ENCODE assay signal across 8 cellular contexts in the genomic region with DNA sequence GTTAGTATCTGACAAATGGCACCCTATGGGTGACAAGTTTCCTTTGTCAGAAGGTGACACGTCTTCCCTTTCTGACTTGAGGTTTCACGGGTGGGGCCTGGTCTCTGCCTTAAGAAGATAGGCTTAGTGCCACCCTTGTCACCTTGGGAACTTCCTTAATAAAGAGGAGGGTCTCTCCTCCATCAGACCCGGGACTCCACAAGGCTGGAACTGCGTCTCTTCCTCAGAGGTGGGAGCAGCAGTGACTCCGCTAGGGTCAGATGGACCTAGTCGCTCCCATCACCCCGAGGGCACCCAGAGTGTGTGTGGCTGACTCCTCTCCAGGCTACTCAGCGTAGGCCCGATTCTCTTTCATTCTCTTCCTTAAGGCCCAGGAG. TPM values are rescaled to one million over a fixed set of nuclear protein-coding genes. Genes with fewer than 3 reads are reported as not detected.
DNase-seq lines count a peak whose midpoint lies in the region; ATAC-seq and TF ChIP-seq lines count a peak whose summit lies in the region.

No MANE protein-coding gene starts in this region.

- H3K27ac ChIP-seq in Peyer's patch, result peak overlapping the region in 2 of 4 donors; percentile 45 to 91
- H3K27ac ChIP-seq in dorsolateral prefrontal cortex, result peak overlapping the region in 45 of 59 donors; percentile 11 to 90 (median 64)
- no peak overlapping the region for H3K27ac ChIP-seq in neural cell (ENCODE audit: low read length)

- no peaks in the 10 kb centered on the region for H3F3A ChIP-seq in neural cell (ENCODE audit: insufficient read depth, low read length, poor library complexity, severe bottlenecking)

- H3K4me3 ChIP-seq in Peyer's patch (peak overlapping the region; percentile 24 to 97 (median 88)), dorsolateral prefrontal cortex (peak overlapping the region; percentile 22 to 98 (median 86)), neural cell (ENCODE audit: low read length) (peak overlapping the region; percentile 69)

- no peak for TF ChIP-seq EP300 in neural cell (conservative IDR thresholded peaks at IDR 0.05; ENCODE audit: poor library complexity, severe bottlenecking)

- H3K4me2 ChIP-seq in neural cell (ENCODE audit: low read length), result no peak overlapping the region

- peak overlapping the region; percentile 80 for H2AFZ ChIP-seq in neural cell (ENCODE audit: low read depth, low read length)

- H4K20me1 ChIP-seq in neural cell (ENCODE audit: insufficient read depth), result no peaks in the 10 kb centered on the region

- no peak for TF ChIP-seq POLR2A in Peyer's patch (IDR thresholded peaks at IDR 0.05)

- no peak for TF ChIP-seq CTCF in Peyer's patch (IDR thresholded peaks at IDR 0.05)
- no peak for TF ChIP-seq CTCF in dorsolateral prefrontal cortex (IDR thresholded peaks at IDR 0.05 in 54 of 56, conservative IDR thresholded peaks at IDR 0.05 in 2 of 56; ENCODE audit: low read depth in 1 of 56, partially characterized antibody in 56 of 56)
- TF ChIP-seq CTCF in neural cell (IDR thresholded peaks at IDR 0.05; ENCODE audit: poor library complexity, severe bottlenecking), result no peak

- H3K79me2 ChIP-seq in neural cell (replicated peaks; ENCODE audit: insufficient read depth, low read length), result peaks cover 16% of the 10 kb centered on the region

- H3K9me3 ChIP-seq in Peyer's patch (no peaks in the 10 kb centered on the region), neural cell (ENCODE audit: low read length) (no peaks in the 10 kb centered on the region)

- no peaks in the 10 kb centered on the region for H3K27me3 ChIP-seq in Peyer's patch
- H3K27me3 ChIP-seq in dorsolateral prefrontal cortex, result no peaks in the 10 kb centered on the region
- H3K27me3 ChIP-seq in neural cell (ENCODE audit: insufficient read depth, low read depth, low read length), result no peaks in the 10 kb centered on the region

- H3K9me2 ChIP-seq in neural cell (ENCODE audit: insufficient read depth, low read length), result no peaks in the 10 kb centered on the region

- H3K9ac ChIP-seq in neural cell (ENCODE audit: low read length), result peak overlapping the region; percentile 39

- no peak for TF ChIP-seq RAD21 in neural cell (conservative IDR thresholded peaks at IDR 0.05)

- peaks cover 0 to 13% (median 6%) of the 10 kb centered on the region in 4 donors for H3K4me1 ChIP-seq in Peyer's patch

- H3K36me3 ChIP-seq in Peyer's patch (no peaks in the 10 kb centered on the region), neural cell (ENCODE audit: insufficient read depth, low read length) (no peaks in the 10 kb centered on the region)

- peak; percentile 51 for DNase-seq in DMS 273 (lab: John Stamatoyannopoulos, UW; ENCODE audit: unreplicated experiment)
- DNase-seq in DMS 273 treated with DMSO at 0.1 percent for 48 hours (lab: John Stamatoyannopoulos, UW), result no peak
- DNase-seq in Peyer's patch, result peak in 1 of 3 donors; percentile 48
- peak in 1 of 10 donors; percentile 43 for DNase-seq in dorsolateral prefrontal cortex
- no peak for DNase-seq in NCI-H128 (lab: John Stamatoyannopoulos, UW; ENCODE audit: unreplicated experiment)
- DNase-seq in stimulated activated naive CD4-positive, alpha-beta T cell treated with Interleukin-2 at 50 U/mL for 16 hours (lab: John Stamatoyannopoulos, UW), result no peak

- intact Hi-C loops in dorsolateral prefrontal cortex (cut with DNase I), result loop anchor here (5.0 kb wide), 1 partner anchor 76 kb away; the partner anchor contains the start of gene SLC9A1 (in 2 of the 2)

- ATAC-seq in HG03565 (IDR thresholded peaks at IDR 0.05; ENCODE audit: unreplicated experiment), result no peak

TF ChIP-seq in neural cell, 6 proteins besides CTCF, POLR2A, EP300 and RAD21:
- TF ChIP-seq TAF1 (IDR thresholded peaks at IDR 0.05; ENCODE audit: low read depth), result no peak
- no peak for TF ChIP-seq SMC3 (conservative IDR thresholded peaks at IDR 0.05; ENCODE audit: poor library complexity)
- TF ChIP-seq POLR2AphosphoS5 (IDR thresholded peaks at IDR 0.05), result no peak
- TF ChIP-seq MXI1 (conservative IDR thresholded peaks at IDR 0.05; ENCODE audit: poor library complexity, severe bottlenecking), result no peak
- TF ChIP-seq, protein P1, sequence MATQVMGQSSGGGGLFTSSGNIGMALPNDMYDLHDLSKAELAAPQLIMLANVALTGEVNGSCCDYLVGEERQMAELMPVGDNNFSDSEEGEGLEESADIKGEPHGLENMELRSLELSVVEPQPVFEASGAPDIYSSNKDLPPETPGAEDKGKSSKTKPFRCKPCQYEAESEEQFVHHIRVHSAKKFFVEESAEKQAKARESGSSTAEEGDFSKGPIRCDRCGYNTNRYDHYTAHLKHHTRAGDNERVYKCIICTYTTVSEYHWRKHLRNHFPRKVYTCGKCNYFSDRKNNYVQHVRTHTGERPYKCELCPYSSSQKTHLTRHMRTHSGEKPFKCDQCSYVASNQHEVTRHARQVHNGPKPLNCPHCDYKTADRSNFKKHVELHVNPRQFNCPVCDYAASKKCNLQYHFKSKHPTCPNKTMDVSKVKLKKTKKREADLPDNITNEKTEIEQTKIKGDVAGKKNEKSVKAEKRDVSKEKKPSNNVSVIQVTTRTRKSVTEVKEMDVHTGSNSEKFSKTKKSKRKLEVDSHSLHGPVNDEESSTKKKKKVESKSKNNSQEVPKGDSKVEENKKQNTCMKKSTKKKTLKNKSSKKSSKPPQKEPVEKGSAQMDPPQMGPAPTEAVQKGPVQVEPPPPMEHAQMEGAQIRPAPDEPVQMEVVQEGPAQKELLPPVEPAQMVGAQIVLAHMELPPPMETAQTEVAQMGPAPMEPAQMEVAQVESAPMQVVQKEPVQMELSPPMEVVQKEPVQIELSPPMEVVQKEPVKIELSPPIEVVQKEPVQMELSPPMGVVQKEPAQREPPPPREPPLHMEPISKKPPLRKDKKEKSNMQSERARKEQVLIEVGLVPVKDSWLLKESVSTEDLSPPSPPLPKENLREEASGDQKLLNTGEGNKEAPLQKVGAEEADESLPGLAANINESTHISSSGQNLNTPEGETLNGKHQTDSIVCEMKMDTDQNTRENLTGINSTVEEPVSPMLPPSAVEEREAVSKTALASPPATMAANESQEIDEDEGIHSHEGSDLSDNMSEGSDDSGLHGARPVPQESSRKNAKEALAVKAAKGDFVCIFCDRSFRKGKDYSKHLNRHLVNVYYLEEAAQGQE (IDR thresholded peaks at IDR 0.05; ENCODE audit: borderline replicate concordance), result no peak
- no peak for TF ChIP-seq EZH2 (IDR thresholded peaks at IDR 0.05; ENCODE audit: borderline replicate concordance, insufficient read depth, low read length, poor library complexity, severe bottlenecking)

RNA-seq across cellular contexts. Expression of gene WDTC1, which starts 0.8 kb away (rescaled TPM):
- 10 to 100 TPM; 30.5 to 53.3 (median 40.7) TPM for total RNA-seq in Peyer's patch
- 10 to 100 TPM; 51.9 to 79.7 (median 62.5) TPM for total RNA-seq in dorsolateral prefrontal cortex
- 10.9 and 14.5 TPM in 2 replicates for polyA plus RNA-seq in neural cell
- 30.2 and 31.6 TPM in 2 replicates for polyA minus RNA-seq in neural cell
